ENCODE assay signal across 19 cellular contexts in genomic region chr17:55965051-55965450, GRCh38.
"Had no signal": no experiment of that assay in that cellular context is flagged by ENCODE, and none has a peak within 500 bp of the region (broad histone marks: within the 10 kb centered on the region; RNA-seq: fewer than 3 reads in every experiment).

No MANE protein-coding gene starts in this region.

- H3K4me3 Mint-ChIP-seq: nephron progenitor cell; stimulated activated naive B cell treated with anti-CD40 and anti-IgM and Interleukin-4, amounts not matched to agents 10 μg/mL and 1 μg/mL and 100 μg/mL, for 72 hours had no signal

- ATAC-seq: activated naive CD4-positive, alpha-beta T cell treated with anti-CD3 and anti-CD28 coated beads, Interleukin-2, amount 50 U/mL, for 72 hours; left colon; stimulated activated naive B cell treated with anti-CD40 and anti-IgM and Interleukin-4, amounts not matched to agents 10 μg/mL and 1 μg/mL and 100 μg/mL, for 72 hours had no signal

- H3K27ac Mint-ChIP-seq: activated naive CD4-positive, alpha-beta T cell treated with anti-CD3 and anti-CD28 coated beads, Interleukin-2, amount 50 U/mL, for 72 hours; nephron progenitor cell; stimulated activated naive B cell treated with anti-CD40 and anti-IgM and Interleukin-4, amounts not matched to agents 10 μg/mL and 1 μg/mL and 100 μg/mL, for 72 hours had no signal

- H3K4me3 ChIP-seq: adrenal gland, spleen, thoracic aorta, upper lobe of left lung had no signal

- H3K9me3 ChIP-seq: adrenal gland, spleen, thoracic aorta, upper lobe of left lung had no signal

- H3K36me3 Mint-ChIP-seq: activated naive CD4-positive, alpha-beta T cell treated with anti-CD3 and anti-CD28 coated beads, Interleukin-2, amount 50 U/mL, for 72 hours; stimulated activated naive B cell treated with anti-CD40 and anti-IgM and Interleukin-4, amounts not matched to agents 10 μg/mL and 1 μg/mL and 100 μg/mL, for 72 hours had no signal

- H3K27me3 ChIP-seq: adrenal gland, spleen, upper lobe of left lung had no signal

- H3K27me3 Mint-ChIP-seq: stimulated activated naive B cell treated with anti-CD40 and anti-IgM and Interleukin-4, amounts not matched to agents 10 μg/mL and 1 μg/mL and 100 μg/mL, for 72 hours had no signal

- H3K4me1 Mint-ChIP-seq: stimulated activated naive B cell treated with anti-CD40 and anti-IgM and Interleukin-4, amounts not matched to agents 10 μg/mL and 1 μg/mL and 100 μg/mL, for 72 hours had no signal

- H3K27ac ChIP-seq: adrenal gland, spleen, thoracic aorta, upper lobe of left lung had no signal

- H3K9me3 Mint-ChIP-seq: activated naive CD4-positive, alpha-beta T cell treated with anti-CD3 and anti-CD28 coated beads, Interleukin-2, amount 50 U/mL, for 72 hours; nephron progenitor cell; stimulated activated naive B cell treated with anti-CD40 and anti-IgM and Interleukin-4, amounts not matched to agents 10 μg/mL and 1 μg/mL and 100 μg/mL, for 72 hours had no signal

- H3K4me1 ChIP-seq: adrenal gland, spleen, upper lobe of left lung had no signal

- DNase-seq: activated CD4-positive, alpha-beta T cell treated with anti-CD3 and anti-CD28 coated beads for 1 hour; activated CD4-positive, alpha-beta T cell treated with anti-CD3 and anti-CD28 coated beads, Interleukin-2, amount 50 U/mL, for 48 hours; activated gamma-delta T cell; adrenal gland; cerebellar nuclear complex; cortex of kidney; hypothalamus; islet precursor cell; left colon; mammary epithelial cell; nephron progenitor cell; occipital lobe; posterior cingulate gyrus; spleen; stimulated activated CD4-positive, alpha-beta T cell treated with anti-CD3 and anti-CD28 coated beads, Interleukin-4, amount 100 ng/mL, for 4 hours; stimulated activated naive B cell treated with anti-CD40 and anti-IgM and Interleukin-4, amounts not matched to agents 10 μg/mL and 1 μg/mL and 100 μg/mL, for 72 hours; upper lobe of left lung had no signal

- H3K36me3 ChIP-seq: adrenal gland, spleen, thoracic aorta, upper lobe of left lung had no signal
